ENCODE assay signal across 11 cellular contexts in the genomic region with DNA sequence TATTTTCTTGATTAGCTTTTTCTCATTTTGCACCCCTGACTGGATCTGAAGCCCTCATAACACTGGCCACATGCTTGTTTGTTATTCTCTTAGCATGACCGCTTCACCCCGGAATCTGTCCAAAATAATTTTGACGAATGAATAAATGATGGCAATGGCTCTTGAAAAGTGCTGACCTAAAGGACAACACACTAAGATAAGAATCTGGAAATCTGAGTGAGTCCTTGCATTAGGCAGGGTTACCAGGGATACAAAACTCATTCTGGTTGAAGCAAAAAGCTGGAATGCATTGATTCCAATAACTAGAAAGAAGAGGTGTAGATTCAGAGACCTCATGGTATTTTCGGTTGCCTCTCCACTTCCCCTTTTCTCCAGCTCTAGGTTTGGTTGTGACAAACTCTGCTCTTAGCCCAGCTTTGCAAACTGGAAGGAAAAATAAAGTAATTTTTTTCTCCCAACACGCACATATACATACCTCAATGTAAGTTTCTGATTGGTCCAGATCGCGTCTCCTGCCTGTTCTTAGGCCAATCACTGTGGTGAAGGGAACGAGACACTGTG.
DNase-seq lines count a peak whose midpoint lies in the region; ATAC-seq and TF ChIP-seq lines count a peak whose summit lies in the region.
"Had no signal": no experiment of that assay in that cellular context is flagged by ENCODE, and none has a peak within 500 bp of the region (broad histone marks: within the 10 kb centered on the region; RNA-seq: fewer than 3 reads in every experiment).

No MANE protein-coding gene starts in this region.

- peaks cover 38% of the 10 kb centered on the region for H3K4me1 ChIP-seq in cardiac muscle cell (ENCODE audit: low read depth)

- no peak for ATAC-seq in left ventricle myocardium superior
- peak; percentile 60 for ATAC-seq in HG03139 (IDR thresholded peaks at IDR 0.05; ENCODE audit: unreplicated experiment)

- H3K36me3 ChIP-seq in cardiac muscle cell: no peaks in the 10 kb centered on the region
- H3K36me3 ChIP-seq: esophagus muscularis mucosa had no signal

- no peak for TF ChIP-seq CTCF in cardiac muscle cell (IDR thresholded peaks at IDR 0.05; ENCODE audit: low read depth, low read length)

- no peak for DNase-seq in cardiac muscle cell (ENCODE audit: low read depth in 1 of 2, low spot score in 1 of 2)
- DNase-seq in left ventricle myocardium superior: no peak
- DNase-seq in SK-N-DZ (ENCODE audit: low spot score): peak; percentile 26
- DNase-seq in activated CD8-positive, alpha-beta memory T cell treated with anti-CD3 and anti-CD28 coated beads, Interleukin-2, amount 50 U/mL, for 48 hours: no peak
- DNase-seq in NCI-H1105 (lab: John Stamatoyannopoulos, UW): no peak
- DNase-seq in caudate nucleus (lab: John Stamatoyannopoulos, UW): no peak
- no peak for DNase-seq in amniotic stem cell (lab: John Stamatoyannopoulos, UW)
- DNase-seq: NCI-H2081 treated with DMSO at 0.1 percent for 48 hours, SW 1271 had no signal

- H3K4me3 ChIP-seq in cardiac muscle cell: no peak overlapping the region
- H3K4me3 ChIP-seq: esophagus muscularis mucosa had no signal

- H3K27ac ChIP-seq in cardiac muscle cell (peak overlapping the region; percentile 78), caudate nucleus (ENCODE audit: low read depth, low read length) (no peak overlapping the region)
- H3K27ac ChIP-seq: esophagus muscularis mucosa had no signal

- intact Hi-C loops in left ventricle myocardium superior (cut with micrococcal nuclease): no loop called here

- no peaks in the 10 kb centered on the region for H3K27me3 ChIP-seq in cardiac muscle cell
- H3K27me3 ChIP-seq: esophagus muscularis mucosa had no signal

- no peaks in the 10 kb centered on the region for H3K9me3 ChIP-seq in cardiac muscle cell (ENCODE audit: low read depth)
- H3K9me3 ChIP-seq: esophagus muscularis mucosa had no signal
